14 cellular contexts compared by ENCODE assay signal in genomic region chr2:200765995-200766660, GRCh38. TPM values are rescaled to one million over a fixed set of nuclear protein-coding genes. Genes with fewer than 3 reads are reported as not detected.
A peak's percentile ranks its signal among the peaks of the same experiment; 100 is the strongest.
DNase-seq lines count a peak whose midpoint lies in the region; ATAC-seq lines count a peak whose summit lies in the region.
"Had no signal": no experiment of that assay in that cellular context is flagged by ENCODE, and none has a peak within 500 bp of the region (broad histone marks: within the 10 kb centered on the region; RNA-seq: fewer than 3 reads in every experiment).

No MANE protein-coding gene starts in this region.

- H3K27ac Mint-ChIP-seq in stimulated activated memory B cell treated with anti-CD40 and anti-IgM and Interleukin-4, amounts not matched to agents 10 μg/mL and 1 μg/mL and 100 μg/mL, for 72 hours = no peak overlapping the region
- H3K27ac Mint-ChIP-seq: CD4-positive, alpha-beta T cell had no signal

- no peaks in the 10 kb centered on the region for H3K36me3 Mint-ChIP-seq in stimulated activated memory B cell treated with anti-CD40 and anti-IgM and Interleukin-4, amounts not matched to agents 10 μg/mL and 1 μg/mL and 100 μg/mL, for 72 hours

- peak; percentile 45 for DNase-seq in Daoy (ENCODE audit: low read depth)
- DNase-seq in NCI-H69 (lab: John Stamatoyannopoulos, UW) = peak; percentile 68
- DNase-seq in cerebellar cortex (ENCODE audit: low spot score) = peak; percentile 49
- peak; percentile 59 for DNase-seq in myocyte (ENCODE audit: low read depth)
- no peak for DNase-seq in stimulated activated CD4-positive, alpha-beta T cell treated with anti-CD3 and anti-CD28 coated beads, Interleukin-4, amount 100 ng/mL, for 1 hour
- DNase-seq in DMS79 (lab: John Stamatoyannopoulos, UW) = no peak
- DNase-seq in GDM1 (lab: John Stamatoyannopoulos, UW) = no peak
- DNase-seq: CD4-positive, alpha-beta T cell; dorsolateral prefrontal cortex; H7; Kasumi-1; NCI-H2171; sigmoid colon had no signal

- no peaks in the 10 kb centered on the region for H3K4me1 Mint-ChIP-seq in stimulated activated memory B cell treated with anti-CD40 and anti-IgM and Interleukin-4, amounts not matched to agents 10 μg/mL and 1 μg/mL and 100 μg/mL, for 72 hours

- peaks cover 20% of the 10 kb centered on the region for H3K27me3 Mint-ChIP-seq in stimulated activated memory B cell treated with anti-CD40 and anti-IgM and Interleukin-4, amounts not matched to agents 10 μg/mL and 1 μg/mL and 100 μg/mL, for 72 hours
- H3K27me3 Mint-ChIP-seq: CD4-positive, alpha-beta T cell had no signal

- ATAC-seq in stimulated activated memory B cell treated with anti-CD40 and anti-IgM and Interleukin-4, amounts not matched to agents 10 μg/mL and 1 μg/mL and 100 μg/mL, for 72 hours = no peak

- no peak overlapping the region for H3K4me3 Mint-ChIP-seq in stimulated activated memory B cell treated with anti-CD40 and anti-IgM and Interleukin-4, amounts not matched to agents 10 μg/mL and 1 μg/mL and 100 μg/mL, for 72 hours
- H3K4me3 Mint-ChIP-seq: CD4-positive, alpha-beta T cell had no signal

- H3K9me3 Mint-ChIP-seq in stimulated activated memory B cell treated with anti-CD40 and anti-IgM and Interleukin-4, amounts not matched to agents 10 μg/mL and 1 μg/mL and 100 μg/mL, for 72 hours = no peaks in the 10 kb centered on the region
- H3K9me3 Mint-ChIP-seq: CD4-positive, alpha-beta T cell had no signal

RNA-seq across cellular contexts. Expression of gene BZW1, which starts 45.6 kb away (rescaled TPM):
- 550 and 605 TPM in 2 replicates for total RNA-seq in Daoy (2014; rRNA removed; shearing (Covaris generic))
- total RNA-seq in myocyte = 222 and 358 TPM in 2 replicates
- 133 TPM for polyA plus RNA-seq in myocyte (2012)

Comparison
In these comparisons a context has a peak if more than half of its experiments do, and no peak if none do; other contexts are left out.
1. DNase-seq: peak in Daoy (single experiment), NCI-H69 (single experiment), cerebellar cortex (single experiment) and myocyte (single experiment); none in stimulated activated CD4-positive, alpha-beta T cell treated with anti-CD3 and anti-CD28 coated beads, Interleukin-4, amount 100 ng/mL, for 1 hour (single experiment), DMS79 (single experiment) and GDM1 (single experiment).